ENCODE assay signal across 8 cellular contexts in the genomic region with DNA sequence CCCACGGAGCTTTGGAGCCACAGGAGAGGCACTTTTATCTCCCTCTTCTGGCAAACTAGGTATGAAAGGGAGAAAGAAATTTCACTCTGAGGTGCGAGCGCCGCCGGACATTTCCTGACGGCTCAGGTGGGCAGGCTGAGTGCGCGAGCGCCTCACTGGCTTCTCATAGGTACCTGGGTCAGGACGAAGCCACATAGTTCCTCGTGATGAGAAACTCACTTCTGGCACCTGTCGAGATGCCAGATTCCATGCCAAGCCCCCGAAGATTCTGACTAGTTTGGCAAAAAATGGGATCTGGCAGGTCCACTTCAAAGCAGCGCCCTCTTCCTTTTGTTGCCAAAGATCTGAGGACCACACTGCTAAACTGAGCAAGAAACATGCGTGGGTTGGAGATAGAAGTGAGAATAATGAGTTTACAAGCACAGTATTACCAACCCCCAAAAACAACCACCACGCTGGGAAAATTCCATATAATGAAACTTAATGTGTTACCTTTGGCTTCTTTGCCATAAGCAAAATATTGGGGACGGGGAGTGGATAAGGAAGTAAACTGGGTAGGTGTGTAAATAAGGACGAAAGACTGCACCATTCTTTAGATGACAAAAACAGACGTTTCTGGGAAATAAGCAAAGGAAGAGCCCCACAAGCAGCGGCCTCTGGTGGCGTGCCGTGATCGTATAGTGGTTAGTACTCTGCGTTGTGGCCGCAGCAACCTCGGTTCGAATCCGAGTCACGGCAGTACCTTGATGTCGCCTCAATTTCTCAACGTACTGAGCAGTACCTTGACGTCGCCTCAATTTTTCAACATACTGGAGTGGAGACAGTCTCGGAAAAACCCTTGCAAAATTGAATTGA.
DNase-seq lines count a peak whose midpoint lies in the region; ATAC-seq and TF ChIP-seq lines count a peak whose summit lies in the region.

No MANE protein-coding gene starts in this region.

- H3K4me1 ChIP-seq in IMR-90 (ENCODE audit: control insufficient read depth, insufficient read depth, low read length) (no peaks in the 10 kb centered on the region), heart left ventricle (peaks cover 0 to 29% (median 8%) of the 10 kb centered on the region in 12 donors), psoas muscle (peaks cover 5% of the 10 kb centered on the region), uterus (no peaks in the 10 kb centered on the region)

- TF ChIP-seq POLR2A in IMR-90 (IDR thresholded peaks at IDR 0.05; ENCODE audit: low read depth, low read length) (no peak), heart left ventricle (IDR thresholded peaks at IDR 0.05) (no peak), uterus (IDR thresholded peaks at IDR 0.05) (no peak)

- H3K4me1 Mint-ChIP-seq in activated naive CD4-positive, alpha-beta T cell treated with anti-CD3 and anti-CD28 coated beads, Interleukin-2, amount 50 U/mL, for 24 hours = peaks cover 45% of the 10 kb centered on the region

- H2AK5ac ChIP-seq in IMR-90 (ENCODE audit: low read depth, low read length) = no peak overlapping the region

- no peak overlapping the region for H3K14ac ChIP-seq in IMR-90 (replicated peaks; ENCODE audit: low read depth, low read length)

- H2AFZ ChIP-seq in IMR-90 (replicated peaks; ENCODE audit: low read length, poor library complexity) = peak overlapping the region; percentile 88

- intact Hi-C loops in IMR-90 (cut with micrococcal nuclease) (loop anchor here (1.0 to 2.0 kb wide), 2 partner anchors 30 to 551 kb away; no protein-coding TSS in a partner anchor), heart left ventricle (cut with DNase I) (loop anchor here in 2 of 10 donors (1.0 to 10.0 kb wide), 3 partner anchors 30 to 737 kb away; a partner anchor contains a TSS), psoas muscle (cut with DNase I) (no loop called here), uterus (cut with DNase I; ENCODE audit: low total_unique reads) (no loop called here)

- H3K4me3 ChIP-seq in AG09309 (ENCODE audit: control insufficient read depth, low read depth, low read length) (peak overlapping the region; percentile 30), IMR-90 (ENCODE audit: insufficient read depth, low read depth, low read length) (peak overlapping the region; percentile 49), heart left ventricle (peak overlapping the region in 11 of 12 donors; percentile 2 to 61 (median 46)), psoas muscle (peak overlapping the region; percentile 58), uterus (peak overlapping the region; percentile 26 to 45)

- H3K27me3 ChIP-seq in IMR-90 (ENCODE audit: control insufficient read depth, insufficient read depth, low read length) (no peaks in the 10 kb centered on the region), heart left ventricle (peaks cover 0 to 11% (median 0%) of the 10 kb centered on the region in 9 donors), psoas muscle (ENCODE audit: insufficient read depth in 3 of 3, low read length in 2 of 3) (peaks cover 0 to 7% (median 0%) of the 10 kb centered on the region in 3 donors), uterus (no peaks in the 10 kb centered on the region)

- no peak overlapping the region for H3K27ac ChIP-seq in IMR-90 (ENCODE audit: insufficient read depth, low read length)
- no peak overlapping the region for H3K27ac ChIP-seq in heart left ventricle
- no peak overlapping the region for H3K27ac ChIP-seq in psoas muscle
- peak overlapping the region; percentile 40 to 55 for H3K27ac ChIP-seq in uterus

- CTCF ChIA-PET in IMR-90 (lab: Yijun Ruan, JAX) = interaction anchor here (0.6 kb wide), 1 partner anchor 602 kb away, joined by 4 read pairs; no protein-coding TSS in a partner anchor

- no peak overlapping the region for H2BK15ac ChIP-seq in IMR-90 (ENCODE audit: low read depth, low read length)

- H3K9me1 ChIP-seq in IMR-90 (ENCODE audit: insufficient read depth, low read length) = no peaks in the 10 kb centered on the region

- H4K91ac ChIP-seq in IMR-90 (ENCODE audit: insufficient read depth, low read depth, low read length) = no peak overlapping the region

- H2BK120ac ChIP-seq in IMR-90 (ENCODE audit: low read depth, low read length) = no peak overlapping the region

- no peak overlapping the region for H2BK20ac ChIP-seq in IMR-90 (ENCODE audit: low read depth, low read length)

- BruUV-seq in IMR-90 (replicated peaks; lab: Mats Ljungman, UMichigan) = no TSS peak

- in situ Hi-C loops in IMR-90 (cut with MboI; ENCODE audit: low sequenced_read_pairs) = loop anchor here (10.0 kb wide), 1 partner anchor 647 kb away; a partner anchor contains a TSS

- H3K79me1 ChIP-seq in IMR-90 (ENCODE audit: low read depth in 1 of 2, low read length in 2 of 2) = no peaks in the 10 kb centered on the region

- H3K4me3 Mint-ChIP-seq in activated naive CD4-positive, alpha-beta T cell treated with anti-CD3 and anti-CD28 coated beads, Interleukin-2, amount 50 U/mL, for 24 hours = peak overlapping the region; percentile 85

- TF ChIP-seq CTCF in AG09309 (IDR thresholded peaks at IDR 0.05; ENCODE audit: control insufficient read depth, insufficient read depth, low read depth, low read length, missing control alignments) = peak; percentile 63
- peak; percentile 50 for TF ChIP-seq CTCF in IMR-90 (conservative IDR thresholded peaks at IDR 0.05; ENCODE audit: low read depth, low read length)
- TF ChIP-seq CTCF in heart left ventricle (IDR thresholded peaks at IDR 0.05) = peak in 11 of 12 donors; percentile 20 to 73 (median 48)
- peak; percentile 36 for TF ChIP-seq CTCF in psoas muscle (IDR thresholded peaks at IDR 0.05)
- peak; percentile 29 to 58 (median 50) for TF ChIP-seq CTCF in uterus (IDR thresholded peaks at IDR 0.05)

- H2BK5ac ChIP-seq in IMR-90 (ENCODE audit: low read depth, low read length, poor library complexity, severe bottlenecking) = no peak overlapping the region

- H3K9ac ChIP-seq in IMR-90 (ENCODE audit: low read depth, low read length) = peak overlapping the region; percentile 17; the same call in 1 of the 2 replicates

- no peak overlapping the region for H4K5ac ChIP-seq in IMR-90 (ENCODE audit: low read depth, low read length)

- peak overlapping the region; percentile 87 for H3K4me2 ChIP-seq in IMR-90 (ENCODE audit: low read depth, low read length)

- no peak overlapping the region for H3K18ac ChIP-seq in IMR-90 (ENCODE audit: low read depth, low read length)

- H3K27me3 Mint-ChIP-seq in activated naive CD4-positive, alpha-beta T cell treated with anti-CD3 and anti-CD28 coated beads, Interleukin-2, amount 50 U/mL, for 24 hours = no peaks in the 10 kb centered on the region

- no peak overlapping the region for H3K23ac ChIP-seq in IMR-90 (ENCODE audit: low read depth, low read length)

- no peaks in the 10 kb centered on the region for H3K9me3 Mint-ChIP-seq in activated naive CD4-positive, alpha-beta T cell treated with anti-CD3 and anti-CD28 coated beads, Interleukin-2, amount 50 U/mL, for 24 hours

- POLR2A ChIA-PET in IMR-90 (lab: Charles Lee; ENCODE audit: unreplicated experiment) = no interaction called here

- DNase-seq in AG09309 (ENCODE audit: low read depth) (no peak), IMR-90 (peak; percentile 77), heart left ventricle (peak; percentile 54 to 80 (median 67)), psoas muscle (peak; percentile 57 to 74), uterus (peak; percentile 69 to 74)

- H3K9me3 ChIP-seq in IMR-90 (ENCODE audit: control insufficient read depth, insufficient read depth, low read length) = no peaks in the 10 kb centered on the region
- no peaks in the 10 kb centered on the region for H3K9me3 ChIP-seq in heart left ventricle
- H3K9me3 ChIP-seq in psoas muscle = no peaks in the 10 kb centered on the region
- H3K9me3 ChIP-seq in uterus = no peaks in the 10 kb centered on the region

- TF ChIP-seq RAD21 in IMR-90 (IDR thresholded peaks at IDR 0.05; ENCODE audit: low read length) = peak; percentile 38

- no peaks in the 10 kb centered on the region for H3K36me3 ChIP-seq in IMR-90 (ENCODE audit: control insufficient read depth, insufficient read depth, low read length)
- H3K36me3 ChIP-seq in heart left ventricle = no peaks in the 10 kb centered on the region
- no peaks in the 10 kb centered on the region for H3K36me3 ChIP-seq in psoas muscle (ENCODE audit: insufficient read depth in 1 of 2, low read depth in 1 of 2)
- no peaks in the 10 kb centered on the region for H3K36me3 ChIP-seq in uterus

- no peaks in the 10 kb centered on the region for H3K36me3 Mint-ChIP-seq in activated naive CD4-positive, alpha-beta T cell treated with anti-CD3 and anti-CD28 coated beads, Interleukin-2, amount 50 U/mL, for 24 hours

- 17% methylated on average over 7 of the region's 34 CpGs; no CpG with 5 or more reads in 1 of the 2 experiments for WGBS in IMR-90 (ENCODE audit: extremely low coverage in 2 of 2, insufficient read length in 1 of 2), 2 experiments
- WGBS in heart left ventricle, 4 donors = 3 to 6% (median 4%) methylated on average over 28 to 34 of the region's 34 CpGs
- WGBS in psoas muscle, 3 donors = 3 to 4% (median 3%) methylated on average over 34 of the region's 34 CpGs

- peak overlapping the region; percentile 92 for H3K27ac Mint-ChIP-seq in activated naive CD4-positive, alpha-beta T cell treated with anti-CD3 and anti-CD28 coated beads, Interleukin-2, amount 50 U/mL, for 24 hours

- H4K20me1 ChIP-seq in IMR-90 (ENCODE audit: insufficient read depth, low read length) = no peaks in the 10 kb centered on the region

- ATAC-seq in GM18870 (IDR thresholded peaks at IDR 0.05; ENCODE audit: unreplicated experiment) = peak; percentile 33
- ATAC-seq in IMR-90 (ENCODE audit: low read depth) = peak; percentile 86
- peak; percentile 85 for ATAC-seq in SK-N-SH treated with all-trans-retinoic acid at 6 μM for 48 hours
- peak in 3 of 4 donors; percentile 68 to 77 (median 75) for ATAC-seq in heart left ventricle
- ATAC-seq in psoas muscle = peak; percentile 34 to 83 (median 77)

- no peak overlapping the region for H4K8ac ChIP-seq in IMR-90 (ENCODE audit: low read depth in 2 of 2, low read length in 2 of 2)

- dilution Hi-C loops in IMR-90 (cut with HindIII; ENCODE audit: low sequenced_read_pairs, unreplicated experiment) = no loop called here

- H3K56ac ChIP-seq in IMR-90 (ENCODE audit: extremely low read depth, insufficient read depth, low read length) = no peak overlapping the region

- H3K4ac ChIP-seq in IMR-90 (ENCODE audit: low read depth, low read length) = no peak overlapping the region

- no peak overlapping the region for H2AK9ac ChIP-seq in IMR-90 (replicated peaks; ENCODE audit: low read depth, low read length, poor library complexity)

TF ChIP-seq in IMR-90, 13 proteins besides CTCF, POLR2A, EP300 and RAD21 (continues in another document):
- TF ChIP-seq NFE2L2 (IDR thresholded peaks at IDR 0.05; ENCODE audit: low read depth, low read length) = no peak
- TF ChIP-seq CEBPB (IDR thresholded peaks at IDR 0.05; ENCODE audit: low read depth, low read length) = no peak

TF ChIP-seq in SK-N-SH treated with all-trans-retinoic acid at 6 μM for 48 hours, 23 proteins besides CTCF, POLR2A, EP300 and RAD21:
- TF ChIP-seq TOX (CRISPR knock-in tag; IDR thresholded peaks at IDR 0.05; ENCODE audit: borderline replicate concordance) = no peak
- TF ChIP-seq ARNTL (CRISPR knock-in tag; IDR thresholded peaks at IDR 0.05; ENCODE audit: borderline replicate concordance, low read depth) = no peak
- TF ChIP-seq TCF4 (CRISPR knock-in tag; IDR thresholded peaks at IDR 0.05; ENCODE audit: borderline replicate concordance) = no peak
- no peak for TF ChIP-seq ZFP30 (CRISPR knock-in tag; IDR thresholded peaks at IDR 0.05)

Comparison
In these comparisons a context has a peak if more than half of its experiments do, and no peak if none do; other contexts are left out.
1. ATAC-seq: peak in every context shown above with its lines; median percentile 86 in IMR-90; 85 in SK-N-SH treated with all-trans-retinoic acid at 6 μM for 48 hours; 77 in psoas muscle; 75 in heart left ventricle; 33 in GM18870.
2. H3K27ac ChIP-seq: peak in uterus (2 of 2); none in IMR-90 (single experiment), heart left ventricle (0 of 12) and psoas muscle (single experiment).
3. Peak in every context shown above with its lines, with median percentiles within 50 percentile points of each other: H3K4me3 ChIP-seq and CTCF ChIP-seq.